Comparison of ENCODE assay signal across 22 cellular contexts in the genomic region with DNA sequence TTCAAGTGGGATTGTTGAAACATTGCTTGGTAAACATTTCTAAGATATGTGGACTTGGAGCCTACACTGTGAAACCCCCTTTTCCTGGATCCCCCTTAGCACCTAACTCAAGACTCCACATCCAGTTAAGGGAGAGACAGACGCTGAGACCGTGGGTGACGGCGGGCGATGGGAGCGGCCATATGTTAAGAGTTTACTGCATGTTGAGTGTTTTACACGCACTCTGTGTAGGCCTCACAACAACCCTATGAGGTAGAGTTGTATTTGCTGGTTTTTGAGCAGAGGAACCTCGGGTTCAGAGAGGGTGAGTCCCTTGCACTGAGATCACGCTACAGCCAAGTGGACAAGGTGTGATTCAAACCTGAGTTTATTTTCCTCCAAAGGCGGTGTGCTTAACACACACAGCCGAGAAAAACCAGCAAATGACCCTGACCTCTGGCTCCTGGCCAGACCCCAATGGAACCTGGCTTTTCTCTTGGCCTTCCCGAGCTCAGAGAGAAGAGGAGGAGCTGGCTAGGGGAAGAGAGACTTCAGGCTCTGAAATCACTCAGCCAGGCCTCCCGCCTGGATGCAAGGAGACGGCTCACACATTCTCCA. TPM values are rescaled to one million over a fixed set of nuclear protein-coding genes. Genes with fewer than 3 reads are reported as not detected.
DNase-seq lines count a peak whose midpoint lies in the region; ATAC-seq and TF ChIP-seq lines count a peak whose summit lies in the region.
"Had no signal": no experiment of that assay in that cellular context is flagged by ENCODE, and none has a peak within 500 bp of the region (broad histone marks: within the 10 kb centered on the region; RNA-seq: fewer than 3 reads in every experiment).

No MANE protein-coding gene starts in this region.

- intact Hi-C loops in stomach (cut with DNase I; ENCODE audit: low total_unique reads) = no loop called here
- intact Hi-C loops in thyroid gland (cut with DNase I) = no loop called here

- H3K23ac ChIP-seq in mesenchymal stem cell (ENCODE audit: low read length in 2 of 2) = no peak overlapping the region

- H3K27ac ChIP-seq in mesenchymal stem cell (ENCODE audit: low read length, poor library complexity, severe bottlenecking) = no peak overlapping the region
- peak overlapping the region; percentile 14 to 68 (median 54) for H3K27ac ChIP-seq in stomach
- H3K27ac ChIP-seq in thyroid gland = no peak overlapping the region
- H3K27ac ChIP-seq: SJCRH30 had no signal

- H3K4me3 ChIP-seq in fibroblast of villous mesenchyme (ENCODE audit: low read depth, low read length) = no peak overlapping the region
- H3K4me3 ChIP-seq in mesenchymal stem cell (ENCODE audit: insufficient read depth in 1 of 2, low read depth in 1 of 2, low read length in 2 of 2) = no peak overlapping the region
- H3K4me3 ChIP-seq in stomach = no peak overlapping the region
- no peak overlapping the region for H3K4me3 ChIP-seq in thyroid gland (replicated peaks in 1 of 3)
- H3K4me3 ChIP-seq: SJCRH30 had no signal

- WGBS in mesenchymal stem cell = 84% methylated on average over 14 of the region's 14 CpGs
- 47 to 72% (median 61%) methylated on average over 14 of the region's 14 CpGs for WGBS in stomach, 5 donors
- 90 to 92% methylated on average over 14 of the region's 14 CpGs for WGBS in thyroid gland, 2 donors

- H3K27me3 ChIP-seq in mesenchymal stem cell (ENCODE audit: control insufficient read depth in 1 of 2, insufficient read depth in 1 of 2, low read length in 2 of 2) = peaks cover 33 to 52% of the 10 kb centered on the region in 2 experiments
- no peaks in the 10 kb centered on the region for H3K27me3 ChIP-seq in stomach
- no peaks in the 10 kb centered on the region for H3K27me3 ChIP-seq in thyroid gland
- H3K27me3 ChIP-seq: BE2C, SJCRH30 had no signal

- H3K4ac ChIP-seq in mesenchymal stem cell (ENCODE audit: low read depth in 1 of 2, low read length in 2 of 2) = no peak overlapping the region

- peak overlapping the region in 1 of 2 experiments; percentile 40 for H2BK12ac ChIP-seq in mesenchymal stem cell (ENCODE audit: low read length in 2 of 2)

- H3K9ac ChIP-seq in mesenchymal stem cell (ENCODE audit: low read length) = no peak overlapping the region

- H2BK15ac ChIP-seq in mesenchymal stem cell (ENCODE audit: low read depth, poor library complexity, severe bottlenecking) = no peak overlapping the region

- no peak overlapping the region for H4K8ac ChIP-seq in mesenchymal stem cell (ENCODE audit: low read length)

- DNase-seq in amniotic epithelial cell (ENCODE audit: low read depth) = peak; percentile 88
- peak; percentile 26 for DNase-seq in fibroblast of villous mesenchyme (ENCODE audit: low read depth)
- DNase-seq in mesenchymal stem cell = peak; percentile 26
- DNase-seq in stomach = peak; percentile 91
- DNase-seq in thyroid gland = no peak
- DNase-seq: BE2C, DMS53, GDM1, Kasumi-1, MM.1S, NCI-H1048, NCI-H1417 treated with DMSO at 0.1 percent for 48 hours, NCI-H187 treated with DMSO at 0.1 percent for 48 hours, NCI-H2107, NCI-H446 treated with DMSO at 0.1 percent for 48 hours, NCI-H526 treated with DMSO at 0.1 percent for 48 hours, OCI-M1, SJCRH30 had no signal

- H3K36me3 ChIP-seq in mesenchymal stem cell (ENCODE audit: control insufficient read depth in 1 of 2, insufficient read depth in 2 of 2, low read depth in 1 of 2, low read length in 2 of 2) (no peaks in the 10 kb centered on the region), stomach (peaks cover 23 to 91% (median 67%) of the 10 kb centered on the region in 4 donors), thyroid gland (no peaks in the 10 kb centered on the region)
- H3K36me3 ChIP-seq: SJCRH30 had no signal

- no peak for TF ChIP-seq CTCF in fibroblast of villous mesenchyme (IDR thresholded peaks at IDR 0.05; ENCODE audit: insufficient read depth, low read depth, low read length)
- no peak for TF ChIP-seq CTCF in stomach (IDR thresholded peaks at IDR 0.05)
- no peak for TF ChIP-seq CTCF in thyroid gland (IDR thresholded peaks at IDR 0.05)

- H2BK5ac ChIP-seq in mesenchymal stem cell (ENCODE audit: low read depth, low read length, poor library complexity, severe bottlenecking) = no peak overlapping the region

- H3K18ac ChIP-seq in mesenchymal stem cell (ENCODE audit: low read depth in 1 of 2, low read length in 2 of 2) = no peak overlapping the region

- H2AK5ac ChIP-seq in mesenchymal stem cell (ENCODE audit: low read length, severe bottlenecking) = no peak overlapping the region

- no peak for TF ChIP-seq EP300 in stomach (IDR thresholded peaks at IDR 0.05)

- ATAC-seq in HG02981 (IDR thresholded peaks at IDR 0.05; ENCODE audit: unreplicated experiment) = no peak
- ATAC-seq in GM21381 (IDR thresholded peaks at IDR 0.05; ENCODE audit: unreplicated experiment) = no peak

- H3K4me1 ChIP-seq in mesenchymal stem cell (ENCODE audit: control insufficient read depth, insufficient read depth, low read depth, low read length) (peaks cover 1% of the 10 kb centered on the region), stomach (peaks cover 51 to 73% (median 67%) of the 10 kb centered on the region in 4 donors), thyroid gland (peaks cover 0 to 1% of the 10 kb centered on the region in 2 donors)

- H2BK120ac ChIP-seq in mesenchymal stem cell (ENCODE audit: low read depth, low read length) = no peak overlapping the region

- TF ChIP-seq POLR2A in stomach (IDR thresholded peaks at IDR 0.05) = no peak
- TF ChIP-seq POLR2A in thyroid gland (IDR thresholded peaks at IDR 0.05) = no peak

- no peak overlapping the region for H3K4me2 ChIP-seq in mesenchymal stem cell (ENCODE audit: low read length, poor library complexity, severe bottlenecking)

- H3K9me3 ChIP-seq in mesenchymal stem cell (ENCODE audit: control insufficient read depth, low read length) = no peaks in the 10 kb centered on the region
- no peaks in the 10 kb centered on the region for H3K9me3 ChIP-seq in stomach
- H3K9me3 ChIP-seq in thyroid gland = no peaks in the 10 kb centered on the region
- H3K9me3 ChIP-seq: BE2C, SJCRH30 had no signal

- H3K79me1 ChIP-seq in mesenchymal stem cell (replicated peaks; ENCODE audit: low read length, poor library complexity, severe bottlenecking) = no peaks in the 10 kb centered on the region

- no peak overlapping the region for H4K91ac ChIP-seq in mesenchymal stem cell (ENCODE audit: low read length)

- H3K14ac ChIP-seq in mesenchymal stem cell (ENCODE audit: low read length in 2 of 2) = peak overlapping the region in 1 of 2 experiments; percentile 4

- H2AFZ ChIP-seq in mesenchymal stem cell (ENCODE audit: low read depth, low read length) = no peak overlapping the region

RNA-seq across cellular contexts. Expression of a gene that starts 46.9 kb away (rescaled TPM):
- not detected in 2 replicates for total RNA-seq in fibroblast of villous mesenchyme
- polyA plus RNA-seq in mesenchymal stem cell (2013, experiment 1 of 2) = not detected
- not detected for polyA plus RNA-seq in mesenchymal stem cell (2013, experiment 2 of 2)
- total RNA-seq in stomach = 1 to 10 TPM in 3 of 5 donors, not detected in 2; 1.8 to 7.1 (median 5.9) TPM
- polyA plus RNA-seq in stomach = 10 to 100 TPM in 1 of 3 donors, 1 to 10 TPM in 2; 6.6 to 16.6 (median 7.6) TPM
- total RNA-seq in thyroid gland = under 1 TPM in 1 of 4 donors, not detected in 3; 0.45 TPM
- total RNA-seq: A673, H4, SJCRH30 had no signal

Comparison
In these comparisons a context has a peak if more than half of its experiments do, and no peak if none do; other contexts are left out.
1. DNase-seq: peak in amniotic epithelial cell (single experiment), fibroblast of villous mesenchyme (single experiment), mesenchymal stem cell (single experiment) and stomach (single experiment); none in thyroid gland (0 of 2).
2. H3K27ac ChIP-seq: peak in stomach (5 of 5); none in mesenchymal stem cell (single experiment) and thyroid gland (0 of 3).